Comparison of ENCODE assay signal across 1 cellular context in genomic region chr2:73233932-73234832, GRCh38.
TF ChIP-seq lines count a peak whose summit lies in the region.

Gene CCT7 (plus strand): TSS chr2:73234308. CDS start chr2:73234379, 71 bp downstream.

TF ChIP-seq in K562, 482 proteins besides CTCF, POLR2A, EP300 and RAD21 (continued from another document and continues in another):
- TF ChIP-seq ZNF318 (IDR thresholded peaks at IDR 0.05; ENCODE audit: borderline replicate concordance in 1 of 2, low read depth in 1 of 2): peak in 1 of 2 experiments; percentile 83; a peak in 1 of 4 replicates
- TF ChIP-seq DDX20 (tag; IDR thresholded peaks at IDR 0.05; ENCODE audit: low read depth): no peak
- TF ChIP-seq, protein P1, sequence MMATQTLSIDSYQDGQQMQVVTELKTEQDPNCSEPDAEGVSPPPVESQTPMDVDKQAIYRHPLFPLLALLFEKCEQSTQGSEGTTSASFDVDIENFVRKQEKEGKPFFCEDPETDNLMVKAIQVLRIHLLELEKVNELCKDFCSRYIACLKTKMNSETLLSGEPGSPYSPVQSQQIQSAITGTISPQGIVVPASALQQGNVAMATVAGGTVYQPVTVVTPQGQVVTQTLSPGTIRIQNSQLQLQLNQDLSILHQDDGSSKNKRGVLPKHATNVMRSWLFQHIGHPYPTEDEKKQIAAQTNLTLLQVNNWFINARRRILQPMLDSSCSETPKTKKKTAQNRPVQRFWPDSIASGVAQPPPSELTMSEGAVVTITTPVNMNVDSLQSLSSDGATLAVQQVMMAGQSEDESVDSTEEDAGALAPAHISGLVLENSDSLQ (IDR thresholded peaks at IDR 0.05): no peak
- 0 out of 2 replicates have a peak, but pooled peaks have one; percentile 16 for TF ChIP-seq ZNF766 (CRISPR knock-in tag; conservative IDR thresholded peaks at IDR 0.05)
- no peak for TF ChIP-seq HNRNPK (IDR thresholded peaks at IDR 0.05; ENCODE audit: low read depth, low read length, poor library complexity, severe bottlenecking)
- TF ChIP-seq EP400 (IDR thresholded peaks at IDR 0.05): peak; percentile 96
- TF ChIP-seq TEAD4 (IDR thresholded peaks at IDR 0.05; ENCODE audit: low read length): 0 out of 2 replicates have a peak, but pooled peaks have one; percentile 34
- no peak for TF ChIP-seq TEAD4 (CRISPR knock-in tag; IDR thresholded peaks at IDR 0.05; ENCODE audit: borderline replicate concordance)
- peak; percentile 96 for TF ChIP-seq KDM5B (IDR thresholded peaks at IDR 0.05; ENCODE audit: insufficient replicate concordance, low read depth, low read length)
- TF ChIP-seq, protein P2, sequence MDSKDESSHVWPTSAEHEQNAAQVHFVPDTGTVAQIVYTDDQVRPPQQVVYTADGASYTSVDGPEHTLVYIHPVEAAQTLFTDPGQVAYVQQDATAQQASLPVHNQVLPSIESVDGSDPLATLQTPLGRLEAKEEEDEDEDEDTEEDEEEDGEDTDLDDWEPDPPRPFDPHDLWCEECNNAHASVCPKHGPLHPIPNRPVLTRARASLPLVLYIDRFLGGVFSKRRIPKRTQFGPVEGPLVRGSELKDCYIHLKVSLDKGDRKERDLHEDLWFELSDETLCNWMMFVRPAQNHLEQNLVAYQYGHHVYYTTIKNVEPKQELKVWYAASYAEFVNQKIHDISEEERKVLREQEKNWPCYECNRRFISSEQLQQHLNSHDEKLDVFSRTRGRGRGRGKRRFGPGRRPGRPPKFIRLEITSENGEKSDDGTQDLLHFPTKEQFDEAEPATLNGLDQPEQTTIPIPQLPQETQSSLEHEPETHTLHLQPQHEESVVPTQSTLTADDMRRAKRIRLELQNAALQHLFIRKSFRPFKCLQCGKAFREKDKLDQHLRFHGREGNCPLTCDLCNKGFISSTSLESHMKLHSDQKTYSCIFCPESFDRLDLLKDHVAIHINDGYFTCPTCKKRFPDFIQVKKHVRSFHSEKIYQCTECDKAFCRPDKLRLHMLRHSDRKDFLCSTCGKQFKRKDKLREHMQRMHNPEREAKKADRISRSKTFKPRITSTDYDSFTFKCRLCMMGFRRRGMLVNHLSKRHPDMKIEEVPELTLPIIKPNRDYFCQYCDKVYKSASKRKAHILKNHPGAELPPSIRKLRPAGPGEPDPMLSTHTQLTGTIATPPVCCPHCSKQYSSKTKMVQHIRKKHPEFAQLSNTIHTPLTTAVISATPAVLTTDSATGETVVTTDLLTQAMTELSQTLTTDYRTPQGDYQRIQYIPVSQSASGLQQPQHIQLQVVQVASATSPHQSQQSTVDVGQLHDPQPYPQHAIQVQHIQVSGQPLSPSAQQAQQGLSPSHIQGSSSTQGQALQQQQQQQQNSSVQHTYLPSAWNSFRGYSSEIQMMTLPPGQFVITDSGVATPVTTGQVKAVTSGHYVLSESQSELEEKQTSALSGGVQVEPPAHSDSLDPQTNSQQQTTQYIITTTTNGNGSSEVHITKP (IDR thresholded peaks at IDR 0.05; ENCODE audit: partially characterized antibody): peak; percentile 50
- TF ChIP-seq, protein P3, sequence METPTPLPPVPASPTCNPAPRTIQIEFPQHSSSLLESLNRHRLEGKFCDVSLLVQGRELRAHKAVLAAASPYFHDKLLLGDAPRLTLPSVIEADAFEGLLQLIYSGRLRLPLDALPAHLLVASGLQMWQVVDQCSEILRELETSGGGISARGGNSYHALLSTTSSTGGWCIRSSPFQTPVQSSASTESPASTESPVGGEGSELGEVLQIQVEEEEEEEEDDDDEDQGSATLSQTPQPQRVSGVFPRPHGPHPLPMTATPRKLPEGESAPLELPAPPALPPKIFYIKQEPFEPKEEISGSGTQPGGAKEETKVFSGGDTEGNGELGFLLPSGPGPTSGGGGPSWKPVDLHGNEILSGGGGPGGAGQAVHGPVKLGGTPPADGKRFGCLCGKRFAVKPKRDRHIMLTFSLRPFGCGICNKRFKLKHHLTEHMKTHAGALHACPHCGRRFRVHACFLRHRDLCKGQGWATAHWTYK (CRISPR knock-in tag; IDR thresholded peaks at IDR 0.05): peak; percentile 69; the same call in 1 of the 2 replicates
- TF ChIP-seq AFF4 (CRISPR knock-in tag; IDR thresholded peaks at IDR 0.05): no peak
- TF ChIP-seq ZNF584 (CRISPR knock-in tag; IDR thresholded peaks at IDR 0.05; ENCODE audit: low read depth): no peak
- TF ChIP-seq ZBTB40 (IDR thresholded peaks at IDR 0.05): peak; percentile 96
- no peak for TF ChIP-seq ZBTB40 (CRISPR knock-in tag; IDR thresholded peaks at IDR 0.05)
- peak; percentile 67 for TF ChIP-seq CHD1 (IDR thresholded peaks at IDR 0.05; ENCODE audit: low read length)
- peak; percentile 62 for TF ChIP-seq GTF2B (IDR thresholded peaks at IDR 0.05; ENCODE audit: extremely low read depth, insufficient read length)
- TF ChIP-seq JUN (IDR thresholded peaks at IDR 0.05; ENCODE audit: borderline replicate concordance, low read depth, low read length): peak; percentile 26; the same call in 1 of the 2 replicates
- no peak for TF ChIP-seq JUN (CRISPR knock-in tag; IDR thresholded peaks at IDR 0.05; ENCODE audit: borderline replicate concordance)
